ENCODE assay signal across 4 cellular contexts in the genomic region with DNA sequence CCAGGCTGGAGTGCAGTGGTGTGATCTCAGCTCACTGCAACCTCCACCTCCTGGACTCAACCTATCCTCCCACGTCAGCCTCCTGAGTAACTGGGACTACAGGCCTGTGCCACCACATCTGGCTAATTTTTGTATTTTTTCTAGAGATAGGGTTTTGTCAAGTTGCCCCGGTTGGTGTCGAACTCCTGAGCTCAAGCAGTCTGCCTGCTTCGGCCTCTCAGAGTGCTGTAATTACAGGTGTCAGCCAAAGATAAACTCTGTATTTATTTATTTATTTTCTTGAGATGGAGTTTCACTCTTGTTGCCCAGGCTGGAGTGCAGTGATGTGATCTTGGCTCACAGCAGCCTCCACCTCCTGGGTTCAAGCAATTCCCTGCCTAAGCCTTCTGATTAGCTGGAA. TPM values are rescaled to one million over a fixed set of nuclear protein-coding genes. Genes with fewer than 3 reads are reported as not detected.
DNase-seq lines count a peak whose midpoint lies in the region; ATAC-seq, FAIRE-seq and TF ChIP-seq lines count a peak whose summit lies in the region.
"Not testable (repeated sequence)": the region's sequence is repeated elsewhere in the genome, so short reads cannot be mapped to it uniquely, and the experiment has no call there.

No MANE protein-coding gene starts in this region.

- 82% methylated on average over 4 of the region's 4 CpGs for WGBS in K562 (ENCODE audit: insufficient coverage, low coverage, missing lambda C conversion rate)

- not testable (repeated sequence) for H3K9me2 ChIP-seq in GM23338 (ENCODE audit: insufficient read depth)

- not testable (repeated sequence) for H3K79me2 ChIP-seq in GM23338 (replicated peaks; ENCODE audit: insufficient read depth); K562 (ENCODE audit: control insufficient read depth, insufficient read depth, low read length)

- not testable (repeated sequence) for H3K9me3 ChIP-seq in T-helper 17 cell (ENCODE audit: control insufficient read depth, low read length, poor library complexity, severe bottlenecking); K562 (replicated peaks; ENCODE audit: control insufficient read depth, insufficient read depth, low read depth, low read length)

- not testable (repeated sequence) for TF ChIP-seq RAD21 in K562 (CRISPR knock-in tag; conservative IDR thresholded peaks at IDR 0.05 in 1 of 2, IDR thresholded peaks at IDR 0.05 in 1 of 2)

- FAIRE-seq in K562 (lab: Jason Lieb, UNC), result not testable (repeated sequence)

- not testable (repeated sequence) for H3K4me3 ChIP-seq in GM23338, K562

- not testable (repeated sequence) for H3K27me3 ChIP-seq in GM23338 (ENCODE audit: insufficient read depth); K562 (ENCODE audit: control insufficient read depth in 2 of 2, insufficient read depth in 2 of 2, low read length in 2 of 2)

- DNase-seq in GM23338 (ENCODE audit: low spot score); T-helper 17 cell; K562 (ENCODE audit: extremely low read depth in 1 of 4, low spot score in 3 of 4): not testable (repeated sequence)
- peak; percentile 51 for DNase-seq in activated CD4-positive, alpha-beta T cell treated with anti-CD3 and anti-CD28 coated beads, Interleukin-2, amount 10 ng/mL, durations not matched to agents 24 days and 14 days

- intact Hi-C loops in activated CD4-positive, alpha-beta T cell treated with anti-CD3 and anti-CD28 coated beads, Interleukin-2, amount 10 ng/mL, durations not matched to agents 24 days and 14 days (cut with micrococcal nuclease), result not testable (repeated sequence)
- intact Hi-C loops in K562 (cut with micrococcal nuclease), result loop anchor here (10.0 kb wide), 1 partner anchor 278 kb away; no protein-coding TSS in a partner anchor

- not testable (repeated sequence) for ATAC-seq in GM23338, T-helper 17 cell
- peak; percentile 18 for ATAC-seq in K562

- not testable (repeated sequence) for H3K4me1 ChIP-seq in GM23338 (ENCODE audit: insufficient read depth); K562 (replicated peaks in 1 of 2; ENCODE audit: control insufficient read depth in 2 of 2, insufficient read depth in 2 of 2, low read length in 2 of 2)

- not testable (repeated sequence) for TF ChIP-seq POLR2A in K562 (conservative IDR thresholded peaks at IDR 0.05)

- not testable (repeated sequence) for H4K20me1 ChIP-seq in GM23338 (replicated peaks; ENCODE audit: insufficient read depth); K562 (replicated peaks; ENCODE audit: control insufficient read depth, insufficient read depth, low read length)

- CTCF ChIA-PET in K562 (lab: Yijun Ruan, JAX; ENCODE audit: low intra/inter-chr PET ratio), result not testable (repeated sequence)

- H3K36me3 Mint-ChIP-seq in GM23338 (ENCODE audit: low read depth), result peaks cover 51% of the 10 kb centered on the region
- not testable (repeated sequence) for H3K36me3 Mint-ChIP-seq in T-helper 17 cell (ENCODE audit: low read depth)
- peaks cover 39% of the 10 kb centered on the region for H3K36me3 Mint-ChIP-seq in activated CD4-positive, alpha-beta T cell treated with anti-CD3 and anti-CD28 coated beads, Interleukin-2, amount 10 ng/mL, durations not matched to agents 24 days and 14 days (ENCODE audit: low read depth)

- not testable (repeated sequence) for TF ChIP-seq EP300 in K562 (IDR thresholded peaks at IDR 0.05; ENCODE audit: low read length)

- H3K4me2 ChIP-seq in GM23338; K562 (ENCODE audit: insufficient read depth, low read length): not testable (repeated sequence)

- not testable (repeated sequence) for H3F3A ChIP-seq in GM23338 (replicated peaks; ENCODE audit: low read depth)

- not testable (repeated sequence) for TF ChIP-seq CTCF in GM23338 (conservative IDR thresholded peaks at IDR 0.05; ENCODE audit: low read depth in 2 of 2); K562 (IDR thresholded peaks at IDR 0.05 in 2 of 3, conservative IDR thresholded peaks at IDR 0.05 in 1 of 3; ENCODE audit: insufficient read depth in 2 of 3, low read depth in 1 of 3, low read length in 3 of 3)

- not testable (repeated sequence) for H3K27me3 Mint-ChIP-seq in GM23338 (ENCODE audit: insufficient read depth, low read depth, poor library complexity); T-helper 17 cell; activated CD4-positive, alpha-beta T cell treated with anti-CD3 and anti-CD28 coated beads, Interleukin-2, amount 10 ng/mL, durations not matched to agents 24 days and 14 days

- H3K36me3 ChIP-seq in GM23338 (ENCODE audit: insufficient read depth) (peaks cover 20% of the 10 kb centered on the region; the same call in 1 of the 2 replicates), K562 (ENCODE audit: control insufficient read depth, insufficient read depth, low read length) (peaks cover 78% of the 10 kb centered on the region)

- not testable (repeated sequence) for H3K27ac Mint-ChIP-seq in GM23338; activated CD4-positive, alpha-beta T cell treated with anti-CD3 and anti-CD28 coated beads, Interleukin-2, amount 10 ng/mL, durations not matched to agents 24 days and 14 days
- peak overlapping the region; percentile 74 for H3K27ac Mint-ChIP-seq in T-helper 17 cell

- H3K9ac ChIP-seq in K562 (ENCODE audit: insufficient read depth in 1 of 2, low read depth in 2 of 2, low read length in 2 of 2), result not testable (repeated sequence)

- BruUV-seq in K562 (replicated peaks; lab: Mats Ljungman, UMichigan), result not testable (repeated sequence)

- H2AFZ ChIP-seq in GM23338; K562 (ENCODE audit: low read depth, low read length): not testable (repeated sequence)

- not testable (repeated sequence) for H3K4me1 Mint-ChIP-seq in GM23338; T-helper 17 cell; activated CD4-positive, alpha-beta T cell treated with anti-CD3 and anti-CD28 coated beads, Interleukin-2, amount 10 ng/mL, durations not matched to agents 24 days and 14 days

- POLR2A ChIA-PET in K562 (lab: Yijun Ruan, JAX), result interaction anchor here (0.6 to 1.7 kb wide), 7 partner anchors 10 to 1124 kb away, joined by 3 to 5 read pairs (median 3); no protein-coding TSS in a partner anchor

- in situ Hi-C loops in K562 (cut with MboI), result not testable (repeated sequence)

- not testable (repeated sequence) for H3K4me3 Mint-ChIP-seq in GM23338; T-helper 17 cell; activated CD4-positive, alpha-beta T cell treated with anti-CD3 and anti-CD28 coated beads, Interleukin-2, amount 10 ng/mL, durations not matched to agents 24 days and 14 days

- not testable (repeated sequence) for H3K9me3 Mint-ChIP-seq in GM23338; activated CD4-positive, alpha-beta T cell treated with anti-CD3 and anti-CD28 coated beads, Interleukin-2, amount 10 ng/mL, durations not matched to agents 24 days and 14 days

- not testable (repeated sequence) for H3K9me1 ChIP-seq in K562 (ENCODE audit: control insufficient read depth, insufficient read depth, low read length)

- peak overlapping the region; percentile 56; the same call in 1 of the 2 replicates for H3K27ac ChIP-seq in GM23338 (ENCODE audit: low read depth)
- H3K27ac ChIP-seq in K562 (ENCODE audit: extremely low read depth, low read depth, low read length), result not testable (repeated sequence)

RNA-seq across cellular contexts. Expression of gene IARS2, which starts 18.7 kb away (rescaled TPM):
- 74.4 and 75.6 TPM in 2 replicates for total RNA-seq in GM23338 (2014; rRNA removed; shearing (Covaris generic))
- polyA plus RNA-seq in GM23338 (2016; fragmentation: Nextera tagmentation; extraction: Ambion mirVana) (29.7 and 33.3 TPM in 2 replicates), K562 (2011; rRNA removed) (46.5 and 63.6 TPM in 2 replicates), K562 (2014; fragmentation: Illumina TruSeq; extraction: Trizol) (96.5 and 106 TPM in 2 replicates), K562 (2014; fragmentation: Nextera tagmentation; extraction: Ambion mirVana) (10 to 100 TPM; 39.6 to 50.4 TPM), K562 (2014; rRNA removed) (75.6 and 76.1 TPM in 2 replicates)
- total RNA-seq in T-helper 17 cell (10 to 100 TPM; 29.8 to 32.6 TPM), K562 (2014; rRNA removed) (93.8 and 117 TPM in 2 replicates), K562 (2014; rRNA removed; fragmentation: Illumina TruSeq; extraction: Trizol) (127 and 150 TPM in 2 replicates), K562 (2015; rRNA removed; fragmentation: Illumina TruSeq; extraction: Trizol) (127 and 129 TPM in 2 replicates), K562 (2021) (104 and 107 TPM in 2 replicates)
- total RNA-seq in activated CD4-positive, alpha-beta T cell treated with anti-CD3 and anti-CD28 coated beads, Interleukin-2, amount 10 ng/mL, durations not matched to agents 24 days and 14 days, result 80.1 and 84.3 TPM in 2 replicates
- total RNA-seq in K562 (2011; cell fraction: chromatin; rRNA removed; ENCODE audit: low replicate concordance), result 32.7 and 56.1 TPM in 2 replicates
- 23.2 and 25.7 TPM in 2 replicates for total RNA-seq in K562 (2011; cell fraction: nucleolus; rRNA removed)
- total RNA-seq in K562 (2011; cell fraction: nucleoplasm; rRNA removed), result 41.6 and 45.5 TPM in 2 replicates
- 14.4 and 23.8 TPM in 2 replicates for polyA plus RNA-seq in K562 (2011; cell fraction: cytosol; rRNA removed)
- polyA plus RNA-seq in K562 (2011; cell fraction: nucleus; rRNA removed), result 72.5 and 73.7 TPM in 2 replicates
- 61.0 and 87.7 TPM in 2 replicates for polyA plus RNA-seq in K562 (2012)
- polyA minus RNA-seq in K562 (2011; rRNA and poly(A)+ RNA removed), result 86.8 and 91.2 TPM in 2 replicates
- 33.7 and 37.8 TPM in 2 replicates for polyA minus RNA-seq in K562 (2011; cell fraction: cytosol; rRNA and poly(A)+ RNA removed)
- 32.6 and 67.3 TPM in 2 replicates for polyA minus RNA-seq in K562 (2011; cell fraction: nucleus; rRNA and poly(A)+ RNA removed)

RNA-seq across cellular contexts. Expression of gene BPNT1, which starts 23.0 kb away (rescaled TPM):
- total RNA-seq in GM23338 (2014; rRNA removed; shearing (Covaris generic)), result 16.9 and 17.2 TPM in 2 replicates
- 8.9 and 9.6 TPM in 2 replicates for polyA plus RNA-seq in GM23338 (2016; fragmentation: Nextera tagmentation; extraction: Ambion mirVana)
- total RNA-seq in T-helper 17 cell, result 1 to 10 TPM; 6.0 to 9.4 TPM
- 24.9 and 27.2 TPM in 2 replicates for total RNA-seq in activated CD4-positive, alpha-beta T cell treated with anti-CD3 and anti-CD28 coated beads, Interleukin-2, amount 10 ng/mL, durations not matched to agents 24 days and 14 days
- 43.6 and 62.7 TPM in 2 replicates for total RNA-seq in K562 (2011; cell fraction: chromatin; rRNA removed; ENCODE audit: low replicate concordance)
- total RNA-seq in K562 (2011; cell fraction: nucleolus; rRNA removed), result 20.3 and 27.7 TPM in 2 replicates
- total RNA-seq in K562 (2011; cell fraction: nucleoplasm; rRNA removed), result 27.8 and 29.0 TPM in 2 replicates
- 28.8 and 34.1 TPM in 2 replicates for total RNA-seq in K562 (2014; rRNA removed)
- 56.4 and 60.4 TPM in 2 replicates for total RNA-seq in K562 (2014; rRNA removed; fragmentation: Illumina TruSeq; extraction: Trizol)
- total RNA-seq in K562 (2015; rRNA removed; fragmentation: Illumina TruSeq; extraction: Trizol), result 33.8 and 37.4 TPM in 2 replicates
- 40.5 and 43.1 TPM in 2 replicates for total RNA-seq in K562 (2021)
- polyA plus RNA-seq in K562 (2011; rRNA removed), result 63.6 and 73.8 TPM in 2 replicates
- polyA plus RNA-seq in K562 (2011; cell fraction: cytosol; rRNA removed), result 34.5 and 78.1 TPM in 2 replicates
- 26.6 TPM in 2 replicates for polyA plus RNA-seq in K562 (2011; cell fraction: nucleus; rRNA removed)
- 23.5 and 37.6 TPM in 2 replicates for polyA plus RNA-seq in K562 (2012)
- 51.9 and 61.1 TPM in 2 replicates for polyA plus RNA-seq in K562 (2014; fragmentation: Illumina TruSeq; extraction: Trizol)
- 10 to 100 TPM; 30.2 to 52.9 TPM for polyA plus RNA-seq in K562 (2014; fragmentation: Nextera tagmentation; extraction: Ambion mirVana)
- polyA plus RNA-seq in K562 (2014; rRNA removed), result 33.7 and 35.7 TPM in 2 replicates
- 232 and 265 TPM in 2 replicates for polyA minus RNA-seq in K562 (2011; rRNA and poly(A)+ RNA removed)
- 21.9 and 40.6 TPM in 2 replicates for polyA minus RNA-seq in K562 (2011; cell fraction: cytosol; rRNA and poly(A)+ RNA removed)
- 14.0 and 27.8 TPM in 2 replicates for polyA minus RNA-seq in K562 (2011; cell fraction: nucleus; rRNA and poly(A)+ RNA removed)
